ENCODE assay signal across 1 cellular context in genomic region chr10:33478089-33478674, GRCh38.
TF ChIP-seq lines count a peak whose summit lies in the region.

No MANE protein-coding gene starts in this region.

TF ChIP-seq in HEK293, 187 proteins besides CTCF, POLR2A, EP300 and RAD21 (continued from another document):
- TF ChIP-seq ZNF391 (tag by site-specific recombination; IDR thresholded peaks at IDR 0.05; ENCODE audit: borderline replicate concordance, low read depth) = 0 out of 2 replicates have a peak, but pooled peaks have one; percentile 41
- TF ChIP-seq ZNF701 (tag by site-specific recombination; IDR thresholded peaks at IDR 0.05) = no peak
- 0 out of 2 replicates have a peak, but pooled peaks have one; percentile 10 for TF ChIP-seq ZBTB8A (tag by site-specific recombination; IDR thresholded peaks at IDR 0.05)
- no peak for TF ChIP-seq ZNF302 (tag by site-specific recombination; IDR thresholded peaks at IDR 0.05; ENCODE audit: low read depth)
- peak; percentile 45; the same call in 1 of the 2 replicates for TF ChIP-seq OVOL3 (tag by site-specific recombination; IDR thresholded peaks at IDR 0.05)
- 0 out of 2 replicates have a peak, but pooled peaks have one; percentile 9 for TF ChIP-seq GLI2 (tag by site-specific recombination; IDR thresholded peaks at IDR 0.05; ENCODE audit: borderline replicate concordance, low read depth)
- TF ChIP-seq ZNF366 (tag by site-specific recombination; conservative IDR thresholded peaks at IDR 0.05) = peak; percentile 64; the same call in 1 of the 2 replicates
- TF ChIP-seq ZBTB17 (tag by site-specific recombination; IDR thresholded peaks at IDR 0.05) = peak; percentile 59; the same call in 1 of the 2 replicates
- no peak for TF ChIP-seq GLI4 (tag by site-specific recombination; IDR thresholded peaks at IDR 0.05)
- peak; percentile 42; the same call in 1 of the 2 replicates for TF ChIP-seq ZNF335 (tag by site-specific recombination; conservative IDR thresholded peaks at IDR 0.05)
- TF ChIP-seq ZNF610 (tag by site-specific recombination; IDR thresholded peaks at IDR 0.05; ENCODE audit: borderline replicate concordance) = peak; percentile 48; the same call in 1 of the 2 replicates
- peak; percentile 69 for TF ChIP-seq ZNF580 (tag by site-specific recombination; IDR thresholded peaks at IDR 0.05)
- no peak for TF ChIP-seq ZNF747 (tag by site-specific recombination; IDR thresholded peaks at IDR 0.05)
- TF ChIP-seq ZNF513 (tag by site-specific recombination; IDR thresholded peaks at IDR 0.05) = peak; percentile 67
- TF ChIP-seq ZNF549 (tag by site-specific recombination; IDR thresholded peaks at IDR 0.05) = no peak
- 0 out of 2 replicates have a peak, but pooled peaks have one; percentile 11 for TF ChIP-seq ZBTB49 (tag by site-specific recombination; IDR thresholded peaks at IDR 0.05; ENCODE audit: low read depth)
- peak; percentile 86 for TF ChIP-seq BCL6B (tag by site-specific recombination; IDR thresholded peaks at IDR 0.05)
- TF ChIP-seq ZNF707 (tag by site-specific recombination; IDR thresholded peaks at IDR 0.05) = no peak
- TF ChIP-seq PRDM4 (tag by site-specific recombination; IDR thresholded peaks at IDR 0.05) = peak; percentile 56; the same call in 1 of the 2 replicates
- TF ChIP-seq SCRT1 (tag by site-specific recombination; IDR thresholded peaks at IDR 0.05; ENCODE audit: borderline replicate concordance) = 0 out of 2 replicates have a peak, but pooled peaks have one; percentile 7
- 0 out of 2 replicates have a peak, but pooled peaks have one; percentile 14 for TF ChIP-seq ZNF518A (tag by site-specific recombination; conservative IDR thresholded peaks at IDR 0.05; ENCODE audit: low read depth)
- TF ChIP-seq HIC1 (tag by site-specific recombination; IDR thresholded peaks at IDR 0.05) = no peak
- TF ChIP-seq ZNF423 (tag by site-specific recombination; IDR thresholded peaks at IDR 0.05) = no peak
- no peak for TF ChIP-seq ZNF354C (tag by site-specific recombination; IDR thresholded peaks at IDR 0.05; ENCODE audit: borderline replicate concordance, low read depth)
- TF ChIP-seq TRIM28 (IDR thresholded peaks at IDR 0.05; ENCODE audit: borderline replicate concordance, low read length) = no peak
- no peak for TF ChIP-seq GLIS2 (tag by site-specific recombination; IDR thresholded peaks at IDR 0.05)
- no peak for TF ChIP-seq ZNF280C (tag by site-specific recombination; IDR thresholded peaks at IDR 0.05)
- TF ChIP-seq ZNF26 (tag by site-specific recombination; IDR thresholded peaks at IDR 0.05) = no peak
- no peak for TF ChIP-seq ZNF266 (tag by site-specific recombination; IDR thresholded peaks at IDR 0.05; ENCODE audit: low read depth)
- peak; percentile 42; the same call in 1 of the 2 replicates for TF ChIP-seq ATF2 (tag by site-specific recombination; IDR thresholded peaks at IDR 0.05; ENCODE audit: low read depth)
- TF ChIP-seq YY1 (tag by site-specific recombination; IDR thresholded peaks at IDR 0.05) = no peak
